In genomic region chr20:49690899-49691620, GRCh38 we compare ENCODE assay signal across 1 cellular context.
TF ChIP-seq lines count a peak whose summit lies in the region.

No MANE protein-coding gene starts in this region.

TF ChIP-seq in GM23338, 12 proteins besides CTCF, POLR2A, EP300 and RAD21 (continued from another document):
- TF ChIP-seq EZH2phosphoT487 (IDR thresholded peaks at IDR 0.05; ENCODE audit: unreplicated experiment) (no peak), CREB1 (CRISPR knock-in tag; IDR thresholded peaks at IDR 0.05; ENCODE audit: low read depth) (no peak), STAT1 (IDR thresholded peaks at IDR 0.05; ENCODE audit: unreplicated experiment) (no peak)
